ENCODE assay signal across 8 cellular contexts in genomic region chr15:63601727-63602185, GRCh38. TPM values are rescaled to one million over a fixed set of nuclear protein-coding genes. Genes with fewer than 3 reads are reported as not detected.
A peak's percentile ranks its signal among the peaks of the same experiment; 100 is the strongest.
DNase-seq lines count a peak whose midpoint lies in the region; ATAC-seq, FAIRE-seq and TF ChIP-seq lines count a peak whose summit lies in the region.

No MANE protein-coding gene starts in this region.

- no peak overlapping the region for H4K91ac ChIP-seq in H1 (replicated peaks; ENCODE audit: insufficient read length, low read length)

- POLR2A ChIA-PET in H1 (lab: Charles Lee; ENCODE audit: partially characterized antibody): no interaction called here

- no peak overlapping the region for H2BK20ac ChIP-seq in H1 (ENCODE audit: low read length)

- intact Hi-C loops in heart left ventricle (cut with DNase I) (loop anchor here in 4 of 10 donors (2.0 to 10.0 kb wide), 4 partner anchors 99 to 317 kb away; partner anchors contain the start of gene USP3 (in 1 of the 4)), left cardiac atrium (cut with DNase I) (no loop called here)

- H3K56ac ChIP-seq in H1 (replicated peaks; ENCODE audit: insufficient read length, low read depth, low read length): no peak overlapping the region

- H2BK15ac ChIP-seq in H1 (ENCODE audit: low read length): no peak overlapping the region

- in situ Hi-C loops in ACHN (cut with HindIII; ENCODE audit: low pct_ligation_motif_present, low pct_unique_long_range_greater_than_20kb, low sequenced_read_pairs): no loop called here

- no peak overlapping the region for H2BK120ac ChIP-seq in H1 (replicated peaks; ENCODE audit: low read depth, low read length)

- TF ChIP-seq CTCF in heart left ventricle (IDR thresholded peaks at IDR 0.05) (no peak), OCI-LY3 (IDR thresholded peaks at IDR 0.05; ENCODE audit: low read depth, low read length) (no peak), H1 (IDR thresholded peaks at IDR 0.05; ENCODE audit: control extremely low read depth in 1 of 3, insufficient read depth in 1 of 3, low read depth in 1 of 3, low read length in 3 of 3) (no peak), neutrophil (IDR thresholded peaks at IDR 0.05) (no peak)

- no peak overlapping the region for H3K18ac ChIP-seq in H1 (ENCODE audit: extremely low read depth, low read length)

- H4K20me1 ChIP-seq in OCI-LY3 (ENCODE audit: insufficient read depth, low read length) (no peaks in the 10 kb centered on the region), H1 (replicated peaks in 1 of 2; ENCODE audit: control insufficient read depth in 1 of 2, insufficient read depth in 2 of 2, low read length in 2 of 2) (peaks cover 0 to 5% of the 10 kb centered on the region in 2 experiments)

- H2AFZ ChIP-seq in OCI-LY3 (ENCODE audit: low read depth, low read length) (no peak overlapping the region), H1 (ENCODE audit: low read length) (no peak overlapping the region)

- H4K5ac ChIP-seq in H1 (ENCODE audit: insufficient read length, low read depth, low read length): no peak overlapping the region

- H3K79me1 ChIP-seq in H1 (ENCODE audit: low read depth, low read length): no peaks in the 10 kb centered on the region

- H3K79me2 ChIP-seq in OCI-LY3 (ENCODE audit: low read length) (peaks cover 10% of the 10 kb centered on the region; the same call in 1 of the 2 replicates), H1 (ENCODE audit: control insufficient read depth in 1 of 2, insufficient read depth in 2 of 2, low read length in 2 of 2) (no peaks in the 10 kb centered on the region)

- H2BK12ac ChIP-seq in H1 (ENCODE audit: low read depth, low read length): no peak overlapping the region

- CTCF ChIA-PET in H1 (lab: Charles Lee; ENCODE audit: partially characterized antibody): interaction anchor here (0.7 to 4.3 kb wide), 6 partner anchors 9 to 382 kb away, joined by 3 to 21 read pairs (median 7); no protein-coding TSS in a partner anchor

- H2BK5ac ChIP-seq in H1 (ENCODE audit: low read depth, low read length): no peak overlapping the region

- H3K4me3 ChIP-seq in heart left ventricle (peak overlapping the region; percentile 30 to 83 (median 65)), OCI-LY3 (ENCODE audit: low read length) (peak overlapping the region; percentile 91), H1 (ENCODE audit: extremely low read depth in 1 of 4, insufficient read depth in 2 of 4, low read depth in 3 of 4, low read length in 4 of 4) (peak overlapping the region; percentile 36 to 78 (median 71)), neutrophil (ENCODE audit: low read depth in 1 of 2, low read length in 1 of 2) (peak overlapping the region; percentile 51 to 67)

- ATAC-seq in heart left ventricle (no peak), left cardiac atrium (no peak)

- no peak overlapping the region for H3K4ac ChIP-seq in H1 (replicated peaks; ENCODE audit: insufficient read length, low read depth, low read length)

- peak overlapping the region; percentile 83 for H3K9ac ChIP-seq in OCI-LY3 (ENCODE audit: low read length)
- H3K9ac ChIP-seq in H1 (replicated peaks in 1 of 4; ENCODE audit: extremely low read depth in 1 of 4, low read depth in 3 of 4, low read length in 3 of 4): no peak overlapping the region

- no peak overlapping the region for H3K23ac ChIP-seq in H1 (ENCODE audit: insufficient read length)

- no peak for FAIRE-seq in H1 (lab: Jason Lieb, UNC)

- H3K27ac ChIP-seq in heart left ventricle (peak overlapping the region in 7 of 12 donors; percentile 52 to 91 (median 70)), OCI-LY3 (ENCODE audit: low read length) (peak overlapping the region; percentile 61), H1 (ENCODE audit: low read depth, low read length) (no peak overlapping the region), neutrophil (no peak overlapping the region)

- 61 to 85% (median 74%) methylated on average over 8 of the region's 8 CpGs for WGBS in heart left ventricle, 4 donors
- WGBS in H1 (ENCODE audit: extremely low coverage in 1 of 2, insufficient coverage in 1 of 2, insufficient read length in 1 of 2, insufficient replicate concordance in 2 of 2, low coverage in 1 of 2, low lambda C conversion rate in 2 of 2, missing lambda C conversion rate in 1 of 2), 2 experiments: 56% methylated on average over 8 of the region's 8 CpGs; no CpG with 5 or more reads in 1 of the 2 experiments

- H3K4me1 ChIP-seq in heart left ventricle (peaks cover 0 to 63% (median 41%) of the 10 kb centered on the region in 12 donors), OCI-LY3 (ENCODE audit: low read length) (peaks cover 59% of the 10 kb centered on the region), H1 (replicated peaks in 1 of 4; ENCODE audit: control insufficient read depth in 3 of 4, insufficient read depth in 4 of 4, low read length in 3 of 4) (peaks cover 0 to 14% (median 7%) of the 10 kb centered on the region in 4 experiments; a peak in 5 of 7 replicates), neutrophil (ENCODE audit: control insufficient read depth in 1 of 2, insufficient read depth in 1 of 2, low read depth in 1 of 2, low read length in 1 of 2) (peaks cover 28 to 32% of the 10 kb centered on the region in 2 experiments)

- H3K9me3 ChIP-seq in heart left ventricle: no peaks in the 10 kb centered on the region
- H3K9me3 ChIP-seq in OCI-LY3 (ENCODE audit: insufficient read depth, low read length): no peaks in the 10 kb centered on the region
- no peaks in the 10 kb centered on the region for H3K9me3 ChIP-seq in H1 (ENCODE audit: insufficient read depth in 2 of 2, low read depth in 1 of 2, low read length in 1 of 2)
- H3K9me3 ChIP-seq in neutrophil: no peaks in the 10 kb centered on the region

- DNase-seq in heart left ventricle (no peak), left cardiac atrium (no peak), H1 (ENCODE audit: low read depth in 1 of 2, low spot score in 2 of 2) (no peak), GM19240 (ENCODE audit: insufficient read length, low spot score) (no peak), AML-193 (lab: John Stamatoyannopoulos, UW) (no peak), ACHN (no peak)

- H3K4me2 ChIP-seq in OCI-LY3 (ENCODE audit: low read length) (peak overlapping the region; percentile 92), H1 (ENCODE audit: insufficient read depth in 1 of 2, low read depth in 2 of 2, low read length in 2 of 2) (peak overlapping the region; percentile 74 to 97)

- no peak overlapping the region for H3K14ac ChIP-seq in H1 (ENCODE audit: insufficient read length)

- no peak overlapping the region for H4K8ac ChIP-seq in H1 (ENCODE audit: extremely low read depth, insufficient read depth, low read length)

- no peak overlapping the region for H2AK5ac ChIP-seq in H1 (ENCODE audit: low read depth, low read length)

- H3K23me2 ChIP-seq in H1 (ENCODE audit: low read depth, low read length): peaks cover 13% of the 10 kb centered on the region

- no peaks in the 10 kb centered on the region for H3K27me3 ChIP-seq in heart left ventricle
- H3K27me3 ChIP-seq in OCI-LY3 (ENCODE audit: low read depth, low read length): no peaks in the 10 kb centered on the region
- H3K27me3 ChIP-seq in H1 (replicated peaks in 1 of 4; ENCODE audit: control insufficient read depth in 3 of 4, extremely low read depth in 1 of 4, insufficient read depth in 3 of 4, low read length in 3 of 4): peaks cover 0 to 30% (median 19%) of the 10 kb centered on the region in 4 experiments; a peak in 6 of 7 replicates
- H3K27me3 ChIP-seq in neutrophil: peaks cover 11% of the 10 kb centered on the region

- TF ChIP-seq POLR2A in heart left ventricle (IDR thresholded peaks at IDR 0.05) (no peak), H1 (IDR thresholded peaks at IDR 0.05; ENCODE audit: control extremely low read depth in 1 of 2, low read depth in 2 of 2, low read length in 2 of 2) (no peak)

- TF ChIP-seq EP300 in H1 (IDR thresholded peaks at IDR 0.05; ENCODE audit: borderline replicate concordance in 1 of 2, low read depth in 2 of 2, low read length in 2 of 2): no peak

- TF ChIP-seq RAD21 in H1 (IDR thresholded peaks at IDR 0.05 in 1 of 2, conservative IDR thresholded peaks at IDR 0.05 in 1 of 2; ENCODE audit: low read depth in 2 of 2, low read length in 2 of 2): no peak

- H3K36me3 ChIP-seq in heart left ventricle (peaks cover 0 to 13% (median 5%) of the 10 kb centered on the region in 9 donors), OCI-LY3 (replicated peaks; ENCODE audit: low read depth, low read length) (no peaks in the 10 kb centered on the region), H1 (ENCODE audit: control insufficient read depth in 2 of 4, insufficient read depth in 4 of 4, low read length in 3 of 4) (no peaks in the 10 kb centered on the region), neutrophil (peaks cover 4% of the 10 kb centered on the region)

TF ChIP-seq in H1, 55 proteins besides CTCF, POLR2A, EP300 and RAD21:
- TF ChIP-seq YY1 (IDR thresholded peaks at IDR 0.05; ENCODE audit: low read depth, low read length) (no peak), BACH1 (IDR thresholded peaks at IDR 0.05; ENCODE audit: low read length) (no peak), HDAC6 (IDR thresholded peaks at IDR 0.05; ENCODE audit: low read depth, low read length) (no peak), ATF2 (IDR thresholded peaks at IDR 0.05; ENCODE audit: low read length) (no peak)
TF ChIP-seq in H1: peak in this region for 0.

RNA-seq across cellular contexts. Expression of gene FBXL22, which starts 4.6 kb away (rescaled TPM):
- 10 to 100 TPM in 8 of 9 donors, 1 to 10 TPM in 1; 9.9 to 41.5 (median 23.4) TPM for total RNA-seq in heart left ventricle
- 10 to 100 TPM in 1 of 2 donors, 1 to 10 TPM in 1; 2.4 to 20.1 TPM for polyA plus RNA-seq in heart left ventricle
- total RNA-seq in left cardiac atrium: 10 to 100 TPM; 14.9 to 24.2 TPM
- 0.47 and 0.54 TPM in 2 replicates for total RNA-seq in H1 (2021; fragmentation: NEBNext Ultra II Directional; extraction: Animal tissue kit (Norgen Biotek cat#: 25700))
- polyA plus RNA-seq in H1 (2011; rRNA removed): 0.09 and 0.24 TPM in 2 replicates
- polyA plus RNA-seq in H1 (2011; cell fraction: cytosol; rRNA removed): 0.28 TPM
- polyA plus RNA-seq in H1 (2011; cell fraction: nucleus; rRNA removed): 0.30 TPM
- 0.56 to 0.75 TPM (median 0.59 TPM) in 3 of 4 replicates, not detected in the other for polyA plus RNA-seq in H1 (2012, experiment 1 of 2)
- 0.41 TPM for polyA plus RNA-seq in H1 (2012, experiment 2 of 2)
- polyA plus RNA-seq in H1 (2013, experiment 1 of 2): 0.26 TPM
- 0.26 TPM for polyA plus RNA-seq in H1 (2013, experiment 2 of 2)
- polyA minus RNA-seq in H1 (2011; rRNA and poly(A)+ RNA removed): not detected in 2 replicates
- not detected for polyA minus RNA-seq in H1 (2011; cell fraction: cytosol; rRNA and poly(A)+ RNA removed)
- not detected for polyA minus RNA-seq in H1 (2011; cell fraction: nucleus; rRNA and poly(A)+ RNA removed)

Comparison
In these comparisons a context has a peak if more than half of its experiments do, and no peak if none do; other contexts are left out.
1. H3K27ac ChIP-seq: peak in heart left ventricle (7 of 12) and OCI-LY3 (single experiment); none in H1 (single experiment) and neutrophil (single experiment).
2. Peak in every context shown above with its lines, with median percentiles within 50 percentile points of each other: H3K4me3 ChIP-seq.